Comparison of ENCODE assay signal across 16 cellular contexts in the genomic region with DNA sequence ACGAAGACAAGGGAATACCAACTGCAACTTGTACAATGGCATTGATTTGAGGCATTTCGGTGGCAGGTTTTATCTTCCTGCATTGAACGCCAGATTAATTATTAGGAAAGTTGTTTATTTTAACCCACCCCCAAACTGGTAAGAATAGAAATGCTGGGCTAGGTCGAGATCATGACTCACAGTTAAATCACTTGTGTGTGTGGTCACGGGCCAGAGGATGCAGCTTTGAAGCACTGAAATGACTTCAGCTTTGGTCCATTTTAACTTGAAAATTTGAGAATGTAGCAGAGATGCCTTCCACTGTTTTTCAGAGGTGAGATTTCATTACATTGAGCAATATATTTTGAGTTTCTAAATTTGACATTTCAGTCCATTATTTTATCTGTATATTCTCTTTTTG. TPM values are rescaled to one million over a fixed set of nuclear protein-coding genes. Genes with fewer than 3 reads are reported as not detected.
DNase-seq lines count a peak whose midpoint lies in the region; ATAC-seq, FAIRE-seq and TF ChIP-seq lines count a peak whose summit lies in the region.
"Had no signal": no experiment of that assay in that cellular context is flagged by ENCODE, and none has a peak within 500 bp of the region (broad histone marks: within the 10 kb centered on the region; RNA-seq: fewer than 3 reads in every experiment).

No MANE protein-coding gene starts in this region.

- H3K9me3 ChIP-seq in breast epithelium = no peaks in the 10 kb centered on the region

- intact Hi-C loops in MCF 10A (cut with micrococcal nuclease) = loop anchor here (2.0 kb wide), 1 partner anchor 66 kb away; no protein-coding TSS in a partner anchor
- intact Hi-C loops in breast epithelium (cut with DNase I; ENCODE audit: low total_unique reads) = loop anchor here (10.0 kb wide), 1 partner anchor 170 kb away; the partner anchor contains the start of gene DNAJC22

- H3K36me3 ChIP-seq in breast epithelium = no peaks in the 10 kb centered on the region

- H3K27ac Mint-ChIP-seq in MCF 10A (ENCODE audit: low read depth, unreplicated experiment) = peak overlapping the region; percentile 49
- no peak overlapping the region for H3K27ac Mint-ChIP-seq in activated CD8-positive, alpha-beta T cell treated with anti-CD3 and anti-CD28 coated beads, Interleukin-2, amount 10 ng/mL, durations not matched to agents 7 days and 5 days
- H3K27ac Mint-ChIP-seq: activated naive CD8-positive, alpha-beta T cell; natural killer cell treated with Interleukin-12 subunit alpha and Interleukin-12 subunit beta and Interleukin-15 and Interleukin-18, amount 100 ng/mL, for 72 hours; stimulated activated effector memory CD8-positive, alpha-beta T cell treated with anti-CD3 and anti-CD28 coated beads, Interleukin-12 subunit alpha, Interleukin-12 subunit beta, amount 100 ng/mL, for 72 hours had no signal

- no peaks in the 10 kb centered on the region for H3K9me3 Mint-ChIP-seq in MCF 10A (ENCODE audit: unreplicated experiment)
- H3K9me3 Mint-ChIP-seq in activated CD8-positive, alpha-beta T cell treated with anti-CD3 and anti-CD28 coated beads, Interleukin-2, amount 10 ng/mL, durations not matched to agents 7 days and 5 days (ENCODE audit: insufficient read depth) = no peaks in the 10 kb centered on the region
- H3K9me3 Mint-ChIP-seq: natural killer cell treated with Interleukin-12 subunit alpha and Interleukin-12 subunit beta and Interleukin-15 and Interleukin-18, amount 100 ng/mL, for 72 hours; stimulated activated effector memory CD8-positive, alpha-beta T cell treated with anti-CD3 and anti-CD28 coated beads, Interleukin-12 subunit alpha, Interleukin-12 subunit beta, amount 100 ng/mL, for 72 hours had no signal

- FAIRE-seq in urothelium cell line (lab: Jason Lieb, UNC) = no peak

- H3K27me3 ChIP-seq in breast epithelium = no peaks in the 10 kb centered on the region

- H3K36me3 Mint-ChIP-seq in MCF 10A (ENCODE audit: insufficient read depth, unreplicated experiment) = peaks cover 5% of the 10 kb centered on the region
- no peaks in the 10 kb centered on the region for H3K36me3 Mint-ChIP-seq in activated CD8-positive, alpha-beta T cell treated with anti-CD3 and anti-CD28 coated beads, Interleukin-2, amount 10 ng/mL, durations not matched to agents 7 days and 5 days (ENCODE audit: low read depth)
- H3K36me3 Mint-ChIP-seq: activated naive CD8-positive, alpha-beta T cell; natural killer cell treated with Interleukin-12 subunit alpha and Interleukin-12 subunit beta and Interleukin-15 and Interleukin-18, amount 100 ng/mL, for 72 hours had no signal

- no peak for ATAC-seq in activated CD8-positive, alpha-beta T cell treated with anti-CD3 and anti-CD28 coated beads, Interleukin-2, amount 10 ng/mL, durations not matched to agents 7 days and 5 days
- ATAC-seq: natural killer cell treated with Interleukin-12 subunit alpha and Interleukin-12 subunit beta and Interleukin-15 and Interleukin-18, amount 100 ng/mL, for 72 hours; stimulated activated effector memory CD8-positive, alpha-beta T cell treated with anti-CD3 and anti-CD28 coated beads, Interleukin-12 subunit alpha, Interleukin-12 subunit beta, amount 100 ng/mL, for 72 hours had no signal

- H3K4me3 Mint-ChIP-seq in MCF 10A (ENCODE audit: unreplicated experiment) = no peak overlapping the region
- H3K4me3 Mint-ChIP-seq in activated CD8-positive, alpha-beta T cell treated with anti-CD3 and anti-CD28 coated beads, Interleukin-2, amount 10 ng/mL, durations not matched to agents 7 days and 5 days = no peak overlapping the region
- H3K4me3 Mint-ChIP-seq: activated naive CD8-positive, alpha-beta T cell; natural killer cell treated with Interleukin-12 subunit alpha and Interleukin-12 subunit beta and Interleukin-15 and Interleukin-18, amount 100 ng/mL, for 72 hours; stimulated activated effector memory CD8-positive, alpha-beta T cell treated with anti-CD3 and anti-CD28 coated beads, Interleukin-12 subunit alpha, Interleukin-12 subunit beta, amount 100 ng/mL, for 72 hours had no signal

- peaks cover 15% of the 10 kb centered on the region for H3K4me1 Mint-ChIP-seq in MCF 10A (ENCODE audit: insufficient read depth, unreplicated experiment)
- H3K4me1 Mint-ChIP-seq in activated CD8-positive, alpha-beta T cell treated with anti-CD3 and anti-CD28 coated beads, Interleukin-2, amount 10 ng/mL, durations not matched to agents 7 days and 5 days (ENCODE audit: low read depth) = no peaks in the 10 kb centered on the region
- H3K4me1 Mint-ChIP-seq: stimulated activated effector memory CD8-positive, alpha-beta T cell treated with anti-CD3 and anti-CD28 coated beads, Interleukin-12 subunit alpha, Interleukin-12 subunit beta, amount 100 ng/mL, for 72 hours had no signal

- no peaks in the 10 kb centered on the region for H3K4me1 ChIP-seq in breast epithelium

- no peaks in the 10 kb centered on the region for H3K27me3 Mint-ChIP-seq in MCF 10A (ENCODE audit: insufficient read depth, unreplicated experiment)
- no peaks in the 10 kb centered on the region for H3K27me3 Mint-ChIP-seq in activated CD8-positive, alpha-beta T cell treated with anti-CD3 and anti-CD28 coated beads, Interleukin-2, amount 10 ng/mL, durations not matched to agents 7 days and 5 days (ENCODE audit: low read depth)
- H3K27me3 Mint-ChIP-seq: activated naive CD8-positive, alpha-beta T cell; natural killer cell treated with Interleukin-12 subunit alpha and Interleukin-12 subunit beta and Interleukin-15 and Interleukin-18, amount 100 ng/mL, for 72 hours had no signal

- no peak overlapping the region for H3K4me3 ChIP-seq in breast epithelium

- no peak for TF ChIP-seq POLR2A in breast epithelium (IDR thresholded peaks at IDR 0.05)

- H3K27ac ChIP-seq in breast epithelium = no peak overlapping the region

- CTCF ChIA-PET in MCF 10A (lab: Yijun Ruan, JAX) = interaction anchor here (0.6 to 14.9 kb wide), 14 partner anchors 9 to 227 kb away, joined by 3 to 288 read pairs (median 8); partner anchors contain the start of genes C1QL4 and DNAJC22
- CTCF ChIA-PET in activated CD8-positive, alpha-beta T cell treated with anti-CD3 and anti-CD28 coated beads, Interleukin-2, amount 10 ng/mL, durations not matched to agents 7 days and 5 days (lab: Charles Lee) = interaction anchor here (0.7 to 10.4 kb wide), 16 partner anchors 9 to 230 kb away, joined by 3 to 393 read pairs (median 14); partner anchors contain the start of genes DNAJC22 and SPATS2

- BruUV-seq in MCF 10A (replicated peaks; lab: Mats Ljungman, UMichigan) = no TSS peak

- DNase-seq in MCF 10A (ENCODE audit: unreplicated experiment) = peak; percentile 69
- no peak for DNase-seq in breast epithelium (ENCODE audit: low spot score in 2 of 2)
- DNase-seq in T1000 (lab: John Stamatoyannopoulos, UW) = peak; percentile 96
- peak; percentile 46 for DNase-seq in fibroblast of the conjunctiva (ENCODE audit: low read depth)
- DNase-seq in urothelium cell line (ENCODE audit: low spot score) = peak; percentile 60
- DNase-seq in NAMALWA (ENCODE audit: low spot score) = no peak
- DNase-seq in NCI-H2227 (lab: John Stamatoyannopoulos, UW; ENCODE audit: unreplicated experiment) = no peak
- no peak for DNase-seq in activated CD8-positive, alpha-beta T cell treated with anti-CD3 and anti-CD28 coated beads, Interleukin-2, amount 10 ng/mL, durations not matched to agents 7 days and 5 days
- DNase-seq: effector memory CD4-positive, alpha-beta T cell; H7; NCI-H1048; NCI-H774; stimulated activated CD4-positive, alpha-beta T cell treated with anti-CD3 and anti-CD28 coated beads, Interleukin-15, amount 100 ng/mL, for 24 hours had no signal

- TF ChIP-seq CTCF in MCF 10A (IDR thresholded peaks at IDR 0.05; ENCODE audit: unreplicated experiment) (no peak), breast epithelium (IDR thresholded peaks at IDR 0.05) (no peak)

- POLR2A ChIA-PET in MCF 10A (lab: Yijun Ruan, JAX) = interaction anchor here (0.9 to 3.8 kb wide), 6 partner anchors 24 to 157 kb away, joined by 3 to 45 read pairs (median 10); partner anchors contain the start of genes PRPF40B and SPATS2
- POLR2A ChIA-PET in activated CD8-positive, alpha-beta T cell treated with anti-CD3 and anti-CD28 coated beads, Interleukin-2, amount 10 ng/mL, durations not matched to agents 7 days and 5 days (lab: Charles Lee) = interaction anchor here (1.6 kb wide), 1 partner anchor 157 kb away, joined by 8 read pairs; no protein-coding TSS in a partner anchor

RNA-seq across cellular contexts. Expression of gene KCNH3, which starts 23.6 kb away (rescaled TPM):
- total RNA-seq in MCF 10A (2022) (not detected in 2 replicates), breast epithelium (1 to 10 TPM in 1 of 3 donors, under 1 TPM in 1, not detected in 1; 0.66 to 1.3 TPM)
- 1 to 10 TPM; 5.1 to 5.3 TPM for total RNA-seq in activated CD8-positive, alpha-beta T cell treated with anti-CD3 and anti-CD28 coated beads, Interleukin-2, amount 10 ng/mL, durations not matched to agents 7 days and 5 days

RNA-seq across cellular contexts. Expression of gene MCRS1, which starts 52.7 kb away (rescaled TPM):
- total RNA-seq in MCF 10A (2022) (34.3 and 58.7 TPM in 2 replicates), breast epithelium (10 to 100 TPM; 37.6 to 52.4 (median 52.1) TPM)
- 10 to 100 TPM; 85.9 to 86.1 TPM for total RNA-seq in activated CD8-positive, alpha-beta T cell treated with anti-CD3 and anti-CD28 coated beads, Interleukin-2, amount 10 ng/mL, durations not matched to agents 7 days and 5 days

Comparison
In these comparisons a context has a peak if more than half of its experiments do, and no peak if none do; other contexts are left out.
1. DNase-seq: peak in MCF 10A (single experiment), T1000 (single experiment), fibroblast of the conjunctiva (single experiment) and urothelium cell line (single experiment); none in breast epithelium (0 of 2), NAMALWA (single experiment), NCI-H2227 (single experiment) and activated CD8-positive, alpha-beta T cell treated with anti-CD3 and anti-CD28 coated beads, Interleukin-2, amount 10 ng/mL, durations not matched to agents 7 days and 5 days (single experiment).